16 cellular contexts compared by ENCODE assay signal in the genomic region with DNA sequence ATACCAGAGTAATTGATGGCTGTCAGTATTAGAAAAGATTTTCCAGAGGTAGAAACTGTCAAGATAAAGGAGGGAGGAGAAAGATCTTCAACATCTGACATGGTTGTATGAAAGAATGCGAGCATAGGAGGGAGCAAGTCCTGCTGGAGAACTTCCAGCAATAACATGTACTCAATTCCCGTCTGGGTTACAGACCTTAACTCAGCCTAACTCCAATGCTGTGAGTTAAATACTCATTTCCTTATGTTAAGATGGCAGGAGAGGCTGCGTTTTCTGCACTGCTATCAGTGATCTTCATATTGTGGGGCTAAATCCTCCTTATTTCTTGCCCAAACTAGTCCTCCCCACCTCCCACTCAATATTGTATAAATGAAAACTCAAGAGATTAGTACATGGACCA. TPM values are rescaled to one million over a fixed set of nuclear protein-coding genes. Genes with fewer than 3 reads are reported as not detected.
DNase-seq lines count a peak whose midpoint lies in the region; TF ChIP-seq lines count a peak whose summit lies in the region.
"Had no signal": no experiment of that assay in that cellular context is flagged by ENCODE, and none has a peak within 500 bp of the region (broad histone marks: within the 10 kb centered on the region; RNA-seq: fewer than 3 reads in every experiment).

No MANE protein-coding gene starts in this region.

- H3K4me3 ChIP-seq in cardiac fibroblast (replicated peaks in 1 of 2; ENCODE audit: low read depth in 2 of 2, low read length in 2 of 2): no peak overlapping the region
- H3K4me3 ChIP-seq in thymus (ENCODE audit: low read length): no peak overlapping the region
- H3K4me3 ChIP-seq in MG63: no peak overlapping the region

- H3K36me3 ChIP-seq in thymus (ENCODE audit: control insufficient read depth, insufficient read depth) (no peaks in the 10 kb centered on the region), MG63 (no peaks in the 10 kb centered on the region)

- H3K4me1 ChIP-seq in thymus (ENCODE audit: control insufficient read depth, insufficient read depth, low read length): peaks cover 2% of the 10 kb centered on the region

- intact Hi-C loops in posterior cingulate gyrus (cut with DNase I): no loop called here

- TF ChIP-seq CTCF in cardiac fibroblast (IDR thresholded peaks at IDR 0.05; ENCODE audit: low read depth, low read length): no peak

- no peaks in the 10 kb centered on the region for H3K27me3 Mint-ChIP-seq in activated naive CD8-positive, alpha-beta T cell
- H3K27me3 Mint-ChIP-seq in activated naive CD8-positive, alpha-beta T cell treated with anti-CD3 and anti-CD28 coated beads for 36 hours: no peaks in the 10 kb centered on the region

- peaks cover 33% of the 10 kb centered on the region for H3K4me1 Mint-ChIP-seq in activated naive CD8-positive, alpha-beta T cell (ENCODE audit: low read depth)
- peaks cover 14% of the 10 kb centered on the region for H3K4me1 Mint-ChIP-seq in activated naive CD8-positive, alpha-beta T cell treated with anti-CD3 and anti-CD28 coated beads for 36 hours

- DNase-seq in activated naive CD8-positive, alpha-beta T cell treated with anti-CD3 and anti-CD28 coated beads for 36 hours: no peak
- peak; percentile 35 to 60 for DNase-seq in cardiac fibroblast (ENCODE audit: low read depth in 2 of 2)
- peak; percentile 12 for DNase-seq in kidney glomerular epithelial cell (lab: John Stamatoyannopoulos, UW)
- no peak for DNase-seq in posterior cingulate gyrus
- DNase-seq in hippocampal formation (lab: John Stamatoyannopoulos, UW): no peak
- no peak for DNase-seq in MG63
- DNase-seq: Calu3, GDM1, HCEC 1CT, Karpas-422, NCI-H2029, NCI-H2171 treated with DMSO at 0.1 percent for 48 hours, NCI-H510A treated with DMSO at 0.1 percent for 48 hours had no signal

- no peak overlapping the region for H3K4me3 Mint-ChIP-seq in activated naive CD8-positive, alpha-beta T cell
- no peak overlapping the region for H3K4me3 Mint-ChIP-seq in activated naive CD8-positive, alpha-beta T cell treated with anti-CD3 and anti-CD28 coated beads for 36 hours

- H3K27ac Mint-ChIP-seq in activated naive CD8-positive, alpha-beta T cell: peak overlapping the region; percentile 67
- H3K27ac Mint-ChIP-seq in activated naive CD8-positive, alpha-beta T cell treated with anti-CD3 and anti-CD28 coated beads for 36 hours: no peak overlapping the region

- peaks cover 2% of the 10 kb centered on the region for H3K36me3 Mint-ChIP-seq in activated naive CD8-positive, alpha-beta T cell
- peaks cover 7% of the 10 kb centered on the region for H3K36me3 Mint-ChIP-seq in activated naive CD8-positive, alpha-beta T cell treated with anti-CD3 and anti-CD28 coated beads for 36 hours

- H3K9me3 ChIP-seq in thymus (ENCODE audit: control insufficient read depth): no peaks in the 10 kb centered on the region
- H3K9me3 ChIP-seq in MG63: peaks cover under 1% of the 10 kb centered on the region; the same call in 1 of the 2 replicates

- H3K27me3 ChIP-seq in thymus (ENCODE audit: control insufficient read depth, insufficient read depth) (no peaks in the 10 kb centered on the region), MG63 (no peaks in the 10 kb centered on the region)

- WGBS in thymus: 94% methylated on average over 3 of the region's 3 CpGs

- H3K27ac ChIP-seq in thymus (ENCODE audit: low read depth): peak overlapping the region; percentile 64
- H3K27ac ChIP-seq: C4-2B had no signal

- no peaks in the 10 kb centered on the region for H3K9me3 Mint-ChIP-seq in activated naive CD8-positive, alpha-beta T cell (ENCODE audit: low read depth)
- H3K9me3 Mint-ChIP-seq in activated naive CD8-positive, alpha-beta T cell treated with anti-CD3 and anti-CD28 coated beads for 36 hours: peaks cover 9% of the 10 kb centered on the region

RNA-seq across cellular contexts. Expression of gene CERS6, which starts 6.7 kb away (rescaled TPM):
- total RNA-seq in activated naive CD8-positive, alpha-beta T cell treated with anti-CD3 and anti-CD28 coated beads for 36 hours: 10 to 100 TPM; 20.6 to 21.3 TPM
- polyA plus RNA-seq in thymus: 12.1 TPM
- 12.4 and 19.9 TPM in 2 replicates for total RNA-seq in MG63 (2014; rRNA removed; shearing (Covaris generic); ENCODE audit: low replicate concordance)

Comparison
In these comparisons a context has a peak if more than half of its experiments do, and no peak if none do; other contexts are left out.
1. DNase-seq: peak in cardiac fibroblast (2 of 2) and kidney glomerular epithelial cell (single experiment); none in activated naive CD8-positive, alpha-beta T cell treated with anti-CD3 and anti-CD28 coated beads for 36 hours (single experiment), posterior cingulate gyrus (0 of 10), hippocampal formation (0 of 2) and MG63 (single experiment).